In the genomic region with DNA sequence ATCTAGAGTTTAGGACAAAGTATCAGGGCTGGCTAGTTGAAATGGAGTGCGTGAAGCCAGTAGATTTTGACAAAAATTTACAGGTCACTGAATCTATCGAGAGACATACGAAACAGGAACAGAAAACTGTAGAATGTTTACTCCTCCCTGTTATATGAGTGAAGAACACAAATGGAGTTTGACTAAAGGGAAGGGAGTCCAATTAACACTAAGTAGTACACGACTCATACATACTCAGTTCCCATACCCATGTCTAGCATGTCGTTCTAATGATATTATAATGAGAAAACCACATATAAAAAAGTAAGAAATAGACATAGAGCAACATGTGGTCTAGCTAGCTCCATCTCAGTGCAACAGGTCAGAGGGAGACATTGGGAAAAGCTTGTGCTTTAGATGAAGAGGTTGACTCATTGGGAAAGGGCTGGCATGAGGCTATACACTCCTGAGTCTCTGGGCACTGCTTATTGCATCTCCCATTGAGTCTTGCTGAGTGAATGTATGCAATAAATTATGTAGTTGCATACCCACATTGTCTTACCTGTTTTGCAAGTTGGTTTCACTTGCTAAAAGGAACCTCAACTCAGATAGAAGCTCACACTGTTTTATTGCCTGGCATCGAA, we compare ENCODE assay signal across 8 cellular contexts. TPM values are rescaled to one million over a fixed set of nuclear protein-coding genes. Genes with fewer than 3 reads are reported as not detected.
DNase-seq lines count a peak whose midpoint lies in the region; ATAC-seq and TF ChIP-seq lines count a peak whose summit lies in the region.

No MANE protein-coding gene starts in this region.

- peaks cover 14% of the 10 kb centered on the region for H3K4me1 ChIP-seq in foreskin keratinocyte
- H3K4me1 ChIP-seq in Caco-2, result no peaks in the 10 kb centered on the region

- POLR2A ChIA-PET in Caco-2 (lab: Charles Lee), result interaction anchor here (0.7 kb wide), 1 partner anchor 31 kb away, joined by 3 read pairs; no protein-coding TSS in a partner anchor

- no TSS peak for BruUV-seq in Caco-2 (replicated peaks; lab: Mats Ljungman, UMichigan)

- TF ChIP-seq CTCF in foreskin keratinocyte (conservative IDR thresholded peaks at IDR 0.05) (no peak), Caco-2 (IDR thresholded peaks at IDR 0.05; ENCODE audit: insufficient read depth in 1 of 2, low read depth in 1 of 2, low read length in 1 of 2, severe bottlenecking in 1 of 2, unreplicated experiment in 1 of 2) (no peak)

- H3K27ac Mint-ChIP-seq in Caco-2 (ENCODE audit: unreplicated experiment), result no peak overlapping the region

- intact Hi-C loops in Caco-2 (cut with micrococcal nuclease; ENCODE audit: unreplicated experiment), result no loop called here

- DNase-seq in foreskin keratinocyte (peak in 1 of 2 donors; percentile 32), Caco-2 (no peak), LoVo (ENCODE audit: low spot score) (no peak), occipital lobe (lab: John Stamatoyannopoulos, UW) (no peak), ureter (ENCODE audit: low spot score) (no peak)

- H3K4me3 Mint-ChIP-seq in Caco-2 (ENCODE audit: unreplicated experiment), result no peak overlapping the region

- no peak for TF ChIP-seq POLR2A in GM18505 (IDR thresholded peaks at IDR 0.05; ENCODE audit: borderline replicate concordance, extremely low read depth, insufficient read depth, insufficient read length)

- no peaks in the 10 kb centered on the region for H3K9me3 ChIP-seq in Caco-2

- H3K27ac ChIP-seq in foreskin keratinocyte, result no peak overlapping the region

- peaks cover 7% of the 10 kb centered on the region for H3K36me3 Mint-ChIP-seq in Caco-2 (ENCODE audit: insufficient read depth, unreplicated experiment)

- ATAC-seq in GM18505 (IDR thresholded peaks at IDR 0.05; ENCODE audit: unreplicated experiment) (peak; percentile 62), GM21390 (IDR thresholded peaks at IDR 0.05; ENCODE audit: unreplicated experiment) (peak; percentile 78), HG03342 (IDR thresholded peaks at IDR 0.05; ENCODE audit: unreplicated experiment) (peak; percentile 70), foreskin keratinocyte (peak; percentile 39)

- H3K9me3 Mint-ChIP-seq in Caco-2 (ENCODE audit: unreplicated experiment), result no peaks in the 10 kb centered on the region

- no peaks in the 10 kb centered on the region for H3K27me3 Mint-ChIP-seq in Caco-2 (ENCODE audit: insufficient read depth, unreplicated experiment)

- no peaks in the 10 kb centered on the region for H3K36me3 ChIP-seq in Caco-2 (ENCODE audit: control insufficient read depth, insufficient read depth, low read length)

- peaks cover 14% of the 10 kb centered on the region for H3K4me1 Mint-ChIP-seq in Caco-2 (ENCODE audit: low read depth, unreplicated experiment)

- no peak overlapping the region for H3K4me3 ChIP-seq in Caco-2 (ENCODE audit: low read depth, low read length)

- CTCF ChIA-PET in Caco-2 (lab: Charles Lee), result no interaction called here

- no peaks in the 10 kb centered on the region for H3K27me3 ChIP-seq in foreskin keratinocyte
- H3K27me3 ChIP-seq in Caco-2 (replicated peaks; ENCODE audit: control insufficient read depth, insufficient read depth, low read length), result no peaks in the 10 kb centered on the region

RNA-seq across cellular contexts. Expression of gene CD44, which starts 43.5 kb away (rescaled TPM):
- total RNA-seq in foreskin keratinocyte, result 1,058 and 1,283 TPM in 2 replicates
- 489 and 531 TPM in 2 replicates for polyA plus RNA-seq in foreskin keratinocyte
- total RNA-seq in Caco-2 (2022), result 50.4 and 61.4 TPM in 2 replicates
- total RNA-seq in occipital lobe, result 6.2 TPM
- 348 TPM for total RNA-seq in ureter
